In the genomic region with DNA sequence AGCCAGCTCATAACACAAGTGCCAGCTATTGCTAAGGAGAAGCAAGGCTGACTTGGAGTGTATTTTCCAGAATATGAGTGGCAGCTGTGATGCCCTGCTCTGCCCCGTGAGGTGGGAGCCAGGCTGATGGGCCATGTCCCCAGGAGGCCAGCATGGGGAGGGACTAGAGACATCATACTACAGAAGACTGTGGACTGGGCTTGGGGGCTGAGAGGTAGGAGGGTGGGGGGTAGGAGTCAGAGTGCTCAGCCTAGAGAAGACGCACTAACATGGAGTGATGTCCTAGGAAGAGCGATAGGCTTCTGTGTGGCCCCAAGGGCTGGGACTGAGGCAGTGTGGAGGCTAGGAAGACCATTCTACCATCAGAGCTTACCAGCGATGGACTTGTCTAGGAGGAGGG, we compare ENCODE assay signal across 29 cellular contexts.
"Had no signal": no experiment of that assay in that cellular context is flagged by ENCODE, and none has a peak within 500 bp of the region (broad histone marks: within the 10 kb centered on the region; RNA-seq: fewer than 3 reads in every experiment).

No MANE protein-coding gene starts in this region.

- H3K27ac ChIP-seq: stomach, suprapubic skin, testis, thoracic aorta, thyroid gland, tibial artery, tibial nerve, transverse colon, upper lobe of left lung, upper lobe of right lung, uterus, vagina had no signal

- H3K4me1 ChIP-seq: stomach, suprapubic skin, testis, thyroid gland, tibial artery, tibial nerve, transverse colon, upper lobe of left lung, upper lobe of right lung, uterus, vagina had no signal

- FAIRE-seq: urothelium cell line had no signal

- H3K27ac Mint-ChIP-seq: stimulated activated effector memory CD8-positive, alpha-beta T cell treated with anti-CD3 and anti-CD28 coated beads, Interleukin-12 subunit alpha, Interleukin-12 subunit beta, amount 100 ng/mL, for 72 hours; stimulated activated memory B cell treated with anti-CD40 and anti-IgM and Interleukin-4, amounts not matched to agents 10 μg/mL and 1 μg/mL and 100 μg/mL, for 72 hours; stimulated activated naive B cell treated with anti-CD40 and anti-IgM and Interleukin-4, amounts not matched to agents 10 μg/mL and 1 μg/mL and 100 μg/mL, for 72 hours; stimulated activated naive CD8-positive, alpha-beta T cell treated with anti-CD3 and anti-CD28 coated beads, Interleukin-15, amount 100 ng/mL, for 72 hours; stimulated activated naive CD8-positive, alpha-beta T cell treated with anti-CD3 and anti-CD28 coated beads, Interleukin-15, Interleukin-2, amounts not matched to agents 100 ng/mL and 50 ng/mL, for 24 hours; type B pancreatic cell had no signal

- H3K36me3 ChIP-seq: stomach, suprapubic skin, thoracic aorta, thyroid gland, tibial artery, tibial nerve, transverse colon, upper lobe of left lung, upper lobe of right lung, uterus, vagina had no signal

- H3K4me3 Mint-ChIP-seq: stimulated activated effector memory CD8-positive, alpha-beta T cell treated with anti-CD3 and anti-CD28 coated beads, Interleukin-12 subunit alpha, Interleukin-12 subunit beta, amount 100 ng/mL, for 72 hours; stimulated activated memory B cell treated with anti-CD40 and anti-IgM and Interleukin-4, amounts not matched to agents 10 μg/mL and 1 μg/mL and 100 μg/mL, for 72 hours; stimulated activated naive B cell treated with anti-CD40 and anti-IgM and Interleukin-4, amounts not matched to agents 10 μg/mL and 1 μg/mL and 100 μg/mL, for 72 hours; stimulated activated naive CD8-positive, alpha-beta T cell treated with anti-CD3 and anti-CD28 coated beads, Interleukin-15, amount 100 ng/mL, for 72 hours; stimulated activated naive CD8-positive, alpha-beta T cell treated with anti-CD3 and anti-CD28 coated beads, Interleukin-15, Interleukin-2, amounts not matched to agents 100 ng/mL and 50 ng/mL, for 24 hours; type B pancreatic cell had no signal

- H3K9me3 Mint-ChIP-seq: stimulated activated effector memory CD8-positive, alpha-beta T cell treated with anti-CD3 and anti-CD28 coated beads, Interleukin-12 subunit alpha, Interleukin-12 subunit beta, amount 100 ng/mL, for 72 hours; stimulated activated memory B cell treated with anti-CD40 and anti-IgM and Interleukin-4, amounts not matched to agents 10 μg/mL and 1 μg/mL and 100 μg/mL, for 72 hours; stimulated activated naive B cell treated with anti-CD40 and anti-IgM and Interleukin-4, amounts not matched to agents 10 μg/mL and 1 μg/mL and 100 μg/mL, for 72 hours; stimulated activated naive CD8-positive, alpha-beta T cell treated with anti-CD3 and anti-CD28 coated beads, Interleukin-15, amount 100 ng/mL, for 72 hours; stimulated activated naive CD8-positive, alpha-beta T cell treated with anti-CD3 and anti-CD28 coated beads, Interleukin-15, Interleukin-2, amounts not matched to agents 100 ng/mL and 50 ng/mL, for 24 hours; type B pancreatic cell had no signal

- H3K4me1 Mint-ChIP-seq: stimulated activated effector memory CD8-positive, alpha-beta T cell treated with anti-CD3 and anti-CD28 coated beads, Interleukin-12 subunit alpha, Interleukin-12 subunit beta, amount 100 ng/mL, for 72 hours; stimulated activated memory B cell treated with anti-CD40 and anti-IgM and Interleukin-4, amounts not matched to agents 10 μg/mL and 1 μg/mL and 100 μg/mL, for 72 hours; stimulated activated naive B cell treated with anti-CD40 and anti-IgM and Interleukin-4, amounts not matched to agents 10 μg/mL and 1 μg/mL and 100 μg/mL, for 72 hours; stimulated activated naive CD8-positive, alpha-beta T cell treated with anti-CD3 and anti-CD28 coated beads, Interleukin-15, amount 100 ng/mL, for 72 hours had no signal

- H3K27me3 ChIP-seq: testis, thyroid gland, tibial nerve, upper lobe of left lung, upper lobe of right lung, uterus, vagina had no signal

- H3K36me3 Mint-ChIP-seq: stimulated activated effector memory CD8-positive, alpha-beta T cell treated with anti-CD3 and anti-CD28 coated beads, Interleukin-12 subunit alpha, Interleukin-12 subunit beta, amount 100 ng/mL, for 72 hours; stimulated activated memory B cell treated with anti-CD40 and anti-IgM and Interleukin-4, amounts not matched to agents 10 μg/mL and 1 μg/mL and 100 μg/mL, for 72 hours; stimulated activated naive B cell treated with anti-CD40 and anti-IgM and Interleukin-4, amounts not matched to agents 10 μg/mL and 1 μg/mL and 100 μg/mL, for 72 hours; type B pancreatic cell had no signal

- DNase-seq: stimulated activated CD4-positive, alpha-beta T cell treated with anti-CD3 and anti-CD28 coated beads, Interleukin-2, amount 100 ng/mL, for 48 hours; stimulated activated CD4-positive, alpha-beta T cell treated with anti-CD3 and anti-CD28 coated beads, Interleukin-4, amount 100 ng/mL, for 1 hour; stimulated activated CD4-positive, alpha-beta T cell treated with anti-CD3 and anti-CD28 coated beads, Interleukin-4, amount 100 ng/mL, for 24 hours; stimulated activated CD4-positive, alpha-beta T cell treated with anti-CD3 and anti-CD28 coated beads, Interleukin-4, amount 100 ng/mL, for 4 hours; stimulated activated CD8-positive, alpha-beta memory T cell treated with anti-CD3 and anti-CD28 coated beads, Interleukin-4, amount 100 ng/mL, for 48 hours; stimulated activated naive B cell treated with anti-CD40 and anti-IgM and Interleukin-4, amounts not matched to agents 10 μg/mL and 1 μg/mL and 100 μg/mL, for 72 hours; stimulated activated naive CD4-positive, alpha-beta T cell; stimulated activated naive CD4-positive, alpha-beta T cell treated with Interleukin-2 at 50 U/mL for 16 hours; stimulated activated naive CD8-positive, alpha-beta T cell treated with anti-CD3 and anti-CD28 coated beads, Interleukin-15, amount 100 ng/mL, for 72 hours; stimulated activated naive CD8-positive, alpha-beta T cell treated with anti-CD3 and anti-CD28 coated beads, Interleukin-15, Interleukin-2, amounts not matched to agents 100 U/mL and 50 U/mL, for 24 hours; stomach; substantia nigra; testis; thyroid gland; tibial artery; transverse colon; trophoblast cell; upper lobe of left lung; upper lobe of right lung; uterus had no signal

- H3K4me3 ChIP-seq: stomach, suprapubic skin, testis, thoracic aorta, thyroid gland, tibial artery, tibial nerve, transverse colon, upper lobe of left lung, upper lobe of right lung, uterus, vagina had no signal

- H3K9me3 ChIP-seq: stomach, suprapubic skin, testis, thoracic aorta, thyroid gland, tibial artery, tibial nerve, transverse colon, upper lobe of left lung, upper lobe of right lung, uterus, vagina had no signal
